Comparison of ENCODE assay signal across 30 cellular contexts in genomic region chr7:48176356-48176893, GRCh38. TPM values are rescaled to one million over a fixed set of nuclear protein-coding genes. Genes with fewer than 3 reads are reported as not detected.
"Had no signal": no experiment of that assay in that cellular context is flagged by ENCODE, and none has a peak within 500 bp of the region (broad histone marks: within the 10 kb centered on the region; RNA-seq: fewer than 3 reads in every experiment).

No MANE protein-coding gene starts in this region.

- H3K79me2 ChIP-seq: hepatocyte had no signal

- H3K27me3 Mint-ChIP-seq: stimulated activated naive B cell treated with anti-CD40 and anti-IgM and Interleukin-4, amounts not matched to agents 10 μg/mL and 1 μg/mL and 100 μg/mL, for 72 hours had no signal

- H3K4me1 Mint-ChIP-seq: activated naive CD8-positive, alpha-beta T cell treated with anti-CD3 and anti-CD28 coated beads for 36 hours; naive thymus-derived CD4-positive, alpha-beta T cell; stimulated activated naive B cell treated with anti-CD40 and anti-IgM and Interleukin-4, amounts not matched to agents 10 μg/mL and 1 μg/mL and 100 μg/mL, for 72 hours had no signal

- H3K27ac Mint-ChIP-seq: activated naive CD4-positive, alpha-beta T cell treated with anti-CD3 and anti-CD28 coated beads for 36 hours; activated naive CD8-positive, alpha-beta T cell treated with anti-CD3 and anti-CD28 coated beads for 36 hours; effector memory CD8-positive, alpha-beta T cell; naive thymus-derived CD4-positive, alpha-beta T cell; stimulated activated naive B cell treated with anti-CD40 and anti-IgM and Interleukin-4, amounts not matched to agents 10 μg/mL and 1 μg/mL and 100 μg/mL, for 72 hours had no signal

- H3K9me3 Mint-ChIP-seq: activated naive CD4-positive, alpha-beta T cell treated with anti-CD3 and anti-CD28 coated beads for 36 hours; activated naive CD8-positive, alpha-beta T cell treated with anti-CD3 and anti-CD28 coated beads for 36 hours; effector memory CD8-positive, alpha-beta T cell; naive thymus-derived CD4-positive, alpha-beta T cell; stimulated activated naive B cell treated with anti-CD40 and anti-IgM and Interleukin-4, amounts not matched to agents 10 μg/mL and 1 μg/mL and 100 μg/mL, for 72 hours had no signal

- H3K36me3 ChIP-seq: adrenal gland, brain microvascular endothelial cell, gastroesophageal sphincter, stomach, thyroid gland, upper lobe of left lung, vagina had no signal

- H2AFZ ChIP-seq: hepatocyte had no signal

- H3K4me3 ChIP-seq: adrenal gland, gastroesophageal sphincter, hepatocyte, stomach, thyroid gland, upper lobe of left lung, vagina had no signal

- H3K4me1 ChIP-seq: adrenal gland, gastroesophageal sphincter, stomach, upper lobe of left lung, vagina had no signal

- H3K4me3 Mint-ChIP-seq: activated naive CD4-positive, alpha-beta T cell treated with anti-CD3 and anti-CD28 coated beads for 36 hours; activated naive CD8-positive, alpha-beta T cell treated with anti-CD3 and anti-CD28 coated beads for 36 hours; effector memory CD8-positive, alpha-beta T cell; naive thymus-derived CD4-positive, alpha-beta T cell; stimulated activated naive B cell treated with anti-CD40 and anti-IgM and Interleukin-4, amounts not matched to agents 10 μg/mL and 1 μg/mL and 100 μg/mL, for 72 hours had no signal

- H3K36me3 Mint-ChIP-seq: activated naive CD8-positive, alpha-beta T cell treated with anti-CD3 and anti-CD28 coated beads for 36 hours; naive thymus-derived CD4-positive, alpha-beta T cell; stimulated activated naive B cell treated with anti-CD40 and anti-IgM and Interleukin-4, amounts not matched to agents 10 μg/mL and 1 μg/mL and 100 μg/mL, for 72 hours had no signal

- H3K9me3 ChIP-seq: adrenal gland, gastroesophageal sphincter, stomach, thyroid gland, upper lobe of left lung, vagina had no signal

- H3K27me3 ChIP-seq: adrenal gland, brain microvascular endothelial cell, gastroesophageal sphincter, hepatocyte, stomach, thyroid gland, upper lobe of left lung, vagina had no signal

- H3K4me2 ChIP-seq: hepatocyte had no signal

- ATAC-seq: effector memory CD8-positive, alpha-beta T cell; gastroesophageal sphincter; left cardiac atrium; naive thymus-derived CD4-positive, alpha-beta T cell; right cardiac atrium; stimulated activated naive B cell treated with anti-CD40 and anti-IgM and Interleukin-4, amounts not matched to agents 10 μg/mL and 1 μg/mL and 100 μg/mL, for 72 hours had no signal

- DNase-seq: activated CD4-positive, alpha-beta T cell treated with anti-CD3 and anti-CD28 coated beads for 48 hours; activated CD4-positive, alpha-beta T cell treated with anti-CD3 and anti-CD28 coated beads, Interleukin-2, amount 50 U/mL, for 48 hours; activated CD8-positive, alpha-beta memory T cell treated with anti-CD3 and anti-CD28 coated beads for 24 hours; activated effector memory CD4-positive, alpha-beta T cell treated with anti-CD3 and anti-CD28 coated beads, Interleukin-2, amount 50 U/mL, for 16 hours; activated naive CD4-positive, alpha-beta T cell treated with anti-CD3 and anti-CD28 coated beads for 36 hours; activated naive CD8-positive, alpha-beta T cell treated with anti-CD3 and anti-CD28 coated beads for 36 hours; adrenal gland; aorta; brain microvascular endothelial cell; caudate nucleus; cortex of kidney; effector memory CD8-positive, alpha-beta T cell; erythroblast; islet precursor cell; left cardiac atrium; mammary epithelial cell; midbrain; naive thymus-derived CD4-positive, alpha-beta T cell; occipital lobe; right cardiac atrium; stimulated activated CD4-positive, alpha-beta T cell treated with anti-CD3 and anti-CD28 coated beads, Interleukin-15, amount 100 ng/mL, for 24 hours; stimulated activated CD4-positive, alpha-beta T cell treated with anti-CD3 and anti-CD28 coated beads, Interleukin-2, amount 100 ng/mL, for 24 hours; stimulated activated naive B cell treated with anti-CD40 and anti-IgM and Interleukin-4, amounts not matched to agents 10 μg/mL and 1 μg/mL and 100 μg/mL, for 72 hours; stomach; thyroid gland; upper lobe of left lung had no signal

- H3K27ac ChIP-seq: adrenal gland, brain microvascular endothelial cell, gastroesophageal sphincter, hepatocyte, stomach, thyroid gland, upper lobe of left lung, vagina had no signal

RNA-seq across cellular contexts. Expression of gene ABCA13, which starts 5.2 kb away (rescaled TPM):
- total RNA-seq: activated naive CD4-positive, alpha-beta T cell treated with anti-CD3 and anti-CD28 coated beads for 36 hours; pulmonary artery endothelial cell; right cardiac atrium had no signal
- polyA plus RNA-seq: aorta; naive thymus-derived CD4-positive, alpha-beta T cell; right cardiac atrium had no signal
